In the genomic region with DNA sequence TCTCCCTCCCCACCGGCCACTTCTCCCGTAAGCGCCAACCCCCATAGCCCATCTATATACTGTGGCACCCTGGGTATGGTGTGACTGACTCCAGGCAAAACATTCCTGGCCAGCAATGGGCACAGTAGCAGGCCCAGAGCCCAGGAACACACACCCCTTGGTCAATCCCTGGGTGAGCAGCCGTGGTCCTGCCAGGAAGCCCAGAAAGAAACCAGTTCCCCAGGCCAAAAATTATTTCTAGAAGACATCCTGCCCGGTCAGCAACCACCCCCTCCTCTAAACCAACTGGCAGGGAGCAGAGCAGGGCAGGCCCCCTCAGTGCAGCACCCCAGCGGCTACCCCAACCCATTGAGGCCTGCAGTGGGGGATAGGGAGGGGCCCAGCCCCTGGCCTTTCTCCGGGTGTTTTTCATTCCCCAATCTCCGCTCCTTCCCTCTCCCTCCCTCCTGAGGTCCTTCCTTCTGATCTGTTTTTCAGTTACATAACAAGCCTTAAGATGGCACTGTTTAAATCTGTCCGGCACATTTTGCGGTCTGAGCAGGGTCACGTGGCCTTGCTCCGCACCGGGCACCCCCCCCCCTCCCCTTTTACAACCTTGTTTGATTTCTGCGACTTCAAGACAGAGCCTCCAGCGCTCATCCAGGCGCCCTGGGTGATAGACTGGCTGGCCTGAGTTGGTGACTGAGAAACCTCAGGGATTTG, we compare ENCODE assay signal across 8 cellular contexts.
DNase-seq lines count a peak whose midpoint lies in the region; ATAC-seq and TF ChIP-seq lines count a peak whose summit lies in the region.

No MANE protein-coding gene starts in this region.

- H3K36me3 ChIP-seq in GM06990 (ENCODE audit: control insufficient read depth, insufficient read depth, low read length): no peaks in the 10 kb centered on the region
- H3K36me3 ChIP-seq in OCI-LY1 (ENCODE audit: insufficient read depth, low read length): no peaks in the 10 kb centered on the region

- peaks cover 78% of the 10 kb centered on the region for H3K27me3 Mint-ChIP-seq in nephron (ENCODE audit: low read depth)

- peaks cover 10% of the 10 kb centered on the region for H3K4me1 Mint-ChIP-seq in nephron

- H3K27ac Mint-ChIP-seq in nephron: no peak overlapping the region

- no peaks in the 10 kb centered on the region for H3K36me3 Mint-ChIP-seq in nephron (ENCODE audit: low read depth)

- H3K27ac ChIP-seq in OCI-LY1 (ENCODE audit: low read depth, low read length, poor library complexity, severe bottlenecking) (peak overlapping the region; percentile 34), caudate nucleus (ENCODE audit: low read depth, low read length) (peak overlapping the region; percentile 8)

- ATAC-seq in GM21619 (IDR thresholded peaks at IDR 0.05; ENCODE audit: unreplicated experiment) (no peak), HG03521 (IDR thresholded peaks at IDR 0.05; ENCODE audit: unreplicated experiment) (no peak)

- H3K4me2 ChIP-seq in OCI-LY1 (ENCODE audit: low read length): peak overlapping the region; percentile 88

- peak; percentile 18 for TF ChIP-seq CTCF in GM06990 (IDR thresholded peaks at IDR 0.05; ENCODE audit: insufficient read depth, low read length, poor library complexity, severe bottlenecking)
- TF ChIP-seq CTCF in OCI-LY1 (IDR thresholded peaks at IDR 0.05; ENCODE audit: low read length): peak; percentile 39; the same call in 1 of the 2 replicates
- peak in 2 of 3 experiments; percentile 35 to 44 for TF ChIP-seq CTCF in nephron (IDR thresholded peaks at IDR 0.05; ENCODE audit: unreplicated experiment in 3 of 3)

- peaks cover 5% of the 10 kb centered on the region; the same call in 1 of the 2 replicates for H3K27me3 ChIP-seq in GM06990 (replicated peaks; ENCODE audit: control insufficient read depth, insufficient read depth, low read length)
- H3K27me3 ChIP-seq in OCI-LY1 (ENCODE audit: insufficient read depth, low read length): peaks cover 11% of the 10 kb centered on the region; the same call in 1 of the 2 replicates

- no peaks in the 10 kb centered on the region for H3F3A ChIP-seq in OCI-LY1 (ENCODE audit: insufficient read depth, low read length)

- H3K9me3 Mint-ChIP-seq in nephron: no peaks in the 10 kb centered on the region

- no peak overlapping the region for H3K4me3 ChIP-seq in GM06990 (replicated peaks; ENCODE audit: low read depth, low read length)
- H3K4me3 ChIP-seq in OCI-LY1 (ENCODE audit: low read depth, low read length, poor library complexity, severe bottlenecking): peak overlapping the region; percentile 56

- no peaks in the 10 kb centered on the region for H3K79me2 ChIP-seq in OCI-LY1 (ENCODE audit: insufficient read depth, low read length)

- H3K9me2 ChIP-seq in OCI-LY1 (ENCODE audit: low read depth, low read length): no peaks in the 10 kb centered on the region

- peak overlapping the region; percentile 55; the same call in 1 of the 2 replicates for H3K9ac ChIP-seq in OCI-LY1 (ENCODE audit: low read length)

- H2AFZ ChIP-seq in OCI-LY1 (ENCODE audit: low read length): no peak overlapping the region

- no peaks in the 10 kb centered on the region for H3K9me3 ChIP-seq in OCI-LY1 (ENCODE audit: low read length)

- peak overlapping the region; percentile 30 to 74 (median 73) for H3K4me3 Mint-ChIP-seq in nephron

- DNase-seq in AG08395 (ENCODE audit: low spot score) (peak; percentile 58), GM06990 (ENCODE audit: extremely low read depth, insufficient read length) (no peak), caudate nucleus (lab: John Stamatoyannopoulos, UW) (peak in 6 of 61 donors; percentile 18 to 84 (median 30))
- DNase-seq in central memory CD4-positive, alpha-beta T cell: no peak

- peaks cover 20% of the 10 kb centered on the region for H3K4me1 ChIP-seq in OCI-LY1 (ENCODE audit: insufficient read depth, low read length, severe bottlenecking)

- no peaks in the 10 kb centered on the region for H4K20me1 ChIP-seq in OCI-LY1 (ENCODE audit: insufficient read depth, low read length)
